Comparison of ENCODE assay signal across 8 cellular contexts in genomic region chr19:1590641-1591397, GRCh38. TPM values are rescaled to one million over a fixed set of nuclear protein-coding genes. Genes with fewer than 3 reads are reported as not detected.
A peak's percentile ranks its signal among the peaks of the same experiment; 100 is the strongest.
DNase-seq lines count a peak whose midpoint lies in the region; ATAC-seq and TF ChIP-seq lines count a peak whose summit lies in the region.

No MANE protein-coding gene starts in this region.

- H3K4me3 Mint-ChIP-seq in activated CD4-positive, alpha-beta memory T cell treated with anti-CD3 and anti-CD28 coated beads, Interleukin-2, amount 10 ng/mL, durations not matched to agents 7 days and 5 days, result peak overlapping the region; percentile 83

- peaks cover 12 to 62% (median 36%) of the 10 kb centered on the region in 6 donors for H3K4me1 ChIP-seq in spleen

- peak in 3 of 11 experiments; percentile 10 to 33 (median 26) for TF ChIP-seq CTCF in spleen (IDR thresholded peaks at IDR 0.05 in 8 of 11, conservative IDR thresholded peaks at IDR 0.05 in 3 of 11)

- H3K27ac ChIP-seq in spleen, result peak overlapping the region in 5 of 8 donors; percentile 20 to 100 (median 97)

- peaks cover 0 to 18% (median 3%) of the 10 kb centered on the region in 6 donors for H3K36me3 ChIP-seq in spleen

- H3K9me3 Mint-ChIP-seq in activated CD4-positive, alpha-beta memory T cell treated with anti-CD3 and anti-CD28 coated beads, Interleukin-2, amount 10 ng/mL, durations not matched to agents 7 days and 5 days, result no peaks in the 10 kb centered on the region

- H3K27me3 Mint-ChIP-seq in activated CD4-positive, alpha-beta memory T cell treated with anti-CD3 and anti-CD28 coated beads, Interleukin-2, amount 10 ng/mL, durations not matched to agents 7 days and 5 days, result no peaks in the 10 kb centered on the region

- no peak for TF ChIP-seq POLR2A in spleen (IDR thresholded peaks at IDR 0.05)

- no peak for ATAC-seq in GM21447 (IDR thresholded peaks at IDR 0.05; ENCODE audit: unreplicated experiment)

- H3K9me3 ChIP-seq in spleen, result no peaks in the 10 kb centered on the region

- H3K36me3 Mint-ChIP-seq in activated CD4-positive, alpha-beta memory T cell treated with anti-CD3 and anti-CD28 coated beads, Interleukin-2, amount 10 ng/mL, durations not matched to agents 7 days and 5 days (ENCODE audit: low read depth), result peaks cover 16% of the 10 kb centered on the region

- POLR2A ChIA-PET in activated CD4-positive, alpha-beta memory T cell treated with anti-CD3 and anti-CD28 coated beads, Interleukin-2, amount 10 ng/mL, durations not matched to agents 7 days and 5 days (lab: Charles Lee), result interaction anchor here (0.8 to 2.3 kb wide), 6 partner anchors 14 to 322 kb away, joined by 3 to 17 read pairs (median 5); partner anchors contain the start of genes CIRBP, TCF3 and UQCR11

- WGBS in spleen, 5 donors, result 17 to 20% (median 17%) methylated on average over 10 of the region's 10 CpGs

- intact Hi-C loops in spleen (cut with DNase I; ENCODE audit: low total_unique reads), result no loop called here

- DNase-seq in EL (peak; percentile 30), HuH-7.5 (ENCODE audit: low spot score) (peak; percentile 84), glomerular visceral epithelial cell (ENCODE audit: extremely low spot score) (peak; percentile 43), spleen (no peak), SW480 (ENCODE audit: low spot score) (no peak), dedifferentiated amniotic fluid mesenchymal stem cell (ENCODE audit: extremely low spot score) (no peak)
- DNase-seq in activated CD4-positive, alpha-beta memory T cell treated with anti-CD3 and anti-CD28 coated beads, Interleukin-2, amount 10 ng/mL, durations not matched to agents 7 days and 5 days, result peak; percentile 43

- H3K27ac Mint-ChIP-seq in activated CD4-positive, alpha-beta memory T cell treated with anti-CD3 and anti-CD28 coated beads, Interleukin-2, amount 10 ng/mL, durations not matched to agents 7 days and 5 days, result peak overlapping the region; percentile 83

- peaks cover 28% of the 10 kb centered on the region for H3K4me1 Mint-ChIP-seq in activated CD4-positive, alpha-beta memory T cell treated with anti-CD3 and anti-CD28 coated beads, Interleukin-2, amount 10 ng/mL, durations not matched to agents 7 days and 5 days

- H3K27me3 ChIP-seq in spleen (replicated peaks in 1 of 7), result no peaks in the 10 kb centered on the region

- H3K4me3 ChIP-seq in spleen, result peak overlapping the region in 6 of 8 donors; percentile 61 to 93 (median 76)

- CTCF ChIA-PET in activated CD4-positive, alpha-beta memory T cell treated with anti-CD3 and anti-CD28 coated beads, Interleukin-2, amount 10 ng/mL, durations not matched to agents 7 days and 5 days (lab: Charles Lee), result interaction anchor here (0.6 to 2.0 kb wide), 5 partner anchors 15 to 311 kb away, joined by 3 to 6 read pairs (median 4); partner anchors contain the start of gene UQCR11

RNA-seq across cellular contexts. Expression of gene MBD3, which starts 1.8 kb away (rescaled TPM):
- 10 to 100 TPM; 63.6 to 66.8 TPM for total RNA-seq in activated CD4-positive, alpha-beta memory T cell treated with anti-CD3 and anti-CD28 coated beads, Interleukin-2, amount 10 ng/mL, durations not matched to agents 7 days and 5 days
- total RNA-seq in spleen, result 10 to 100 TPM; 57.4 to 80.9 (median 74.3) TPM
- polyA plus RNA-seq in spleen, result 100 to 1,000 TPM in 1 of 3 donors, 10 to 100 TPM in 2; 62.2 to 177 (median 89.3) TPM

RNA-seq across cellular contexts. Expression of gene UQCR11, which starts 14.4 kb away (rescaled TPM):
- total RNA-seq in activated CD4-positive, alpha-beta memory T cell treated with anti-CD3 and anti-CD28 coated beads, Interleukin-2, amount 10 ng/mL, durations not matched to agents 7 days and 5 days, result 100 to 1,000 TPM; 177 to 191 TPM
- total RNA-seq in spleen, result 100 to 1,000 TPM in 4 of 7 donors, 10 to 100 TPM in 3; 40.9 to 165 (median 129) TPM
- polyA plus RNA-seq in spleen, result 100 to 1,000 TPM in 2 of 3 donors, 10 to 100 TPM in 1; 93.4 to 153 (median 145) TPM

RNA-seq across cellular contexts. Expression of gene MEX3D, which starts 22.7 kb away (rescaled TPM):
- 1 to 10 TPM; 7.6 to 8.4 TPM for total RNA-seq in activated CD4-positive, alpha-beta memory T cell treated with anti-CD3 and anti-CD28 coated beads, Interleukin-2, amount 10 ng/mL, durations not matched to agents 7 days and 5 days
- total RNA-seq in spleen, result 10 to 100 TPM in 1 of 7 donors, 1 to 10 TPM in 6; 5.4 to 11.7 (median 6.7) TPM
- polyA plus RNA-seq in spleen, result 1 to 10 TPM in 2 of 3 donors, under 1 TPM in 1; 0.87 to 2.7 (median 2.0) TPM

Comparison
In these comparisons a context has a peak if more than half of its experiments do, and no peak if none do; other contexts are left out.
1. DNase-seq: peak in EL (single experiment), HuH-7.5 (single experiment), activated CD4-positive, alpha-beta memory T cell treated with anti-CD3 and anti-CD28 coated beads, Interleukin-2, amount 10 ng/mL, durations not matched to agents 7 days and 5 days (single experiment) and glomerular visceral epithelial cell (single experiment); none in spleen (single experiment), SW480 (single experiment) and dedifferentiated amniotic fluid mesenchymal stem cell (single experiment).